Comparison of ENCODE assay signal across 1 cellular context in the genomic region with DNA sequence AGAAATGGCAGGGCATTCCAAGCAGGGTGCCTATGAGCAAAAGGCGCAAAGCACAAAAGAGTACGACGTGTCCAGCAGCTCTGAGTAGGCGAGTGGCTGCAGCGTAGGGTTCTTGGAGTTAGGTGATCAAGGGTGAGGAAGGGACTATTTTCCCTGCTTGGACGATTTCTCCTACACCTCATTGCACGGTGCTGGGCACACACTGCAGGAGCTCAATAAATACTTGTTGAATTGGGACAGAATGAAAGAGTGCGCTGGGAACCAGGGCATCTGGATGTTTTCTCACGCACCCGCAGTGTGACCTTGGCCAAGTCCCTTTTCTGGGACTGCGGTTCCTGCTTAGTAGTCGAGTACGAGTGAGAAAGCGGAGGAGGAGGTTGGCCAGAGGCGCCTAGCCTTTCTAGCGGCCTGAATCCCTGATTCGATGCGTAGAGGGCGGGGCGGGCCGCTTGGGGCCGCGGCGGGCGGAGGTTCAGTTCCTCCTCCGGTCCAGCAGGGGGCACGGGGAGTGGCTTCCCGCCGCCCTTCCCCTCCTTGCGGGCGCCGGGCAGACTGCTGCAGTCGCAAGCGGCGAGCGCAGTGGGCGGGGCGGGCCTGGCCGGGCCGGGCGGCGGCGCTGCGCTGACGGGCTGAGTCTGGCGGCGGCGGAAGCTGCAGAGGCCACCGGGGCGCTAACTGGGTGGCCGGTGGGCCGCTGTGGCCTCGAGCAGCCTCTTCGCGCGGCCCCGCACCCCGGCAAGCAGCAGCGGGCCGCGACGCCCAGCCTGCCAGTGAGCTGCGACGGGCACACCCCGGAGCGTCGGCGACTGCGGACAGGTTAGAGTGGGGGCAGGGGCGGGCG.
TF ChIP-seq lines count a peak whose summit lies in the region.

A gene (plus strand): TSS at position 560 of the 841 bp plus-strand sequence. CDS start 333 bp downstream, outside the sequence.

TF ChIP-seq in HEK293, 187 proteins besides CTCF, POLR2A, EP300 and RAD21 (continued from another document):
- 0 out of 2 replicates have a peak, but pooled peaks have one; percentile 25 for TF ChIP-seq ZNF677 (tag by site-specific recombination; IDR thresholded peaks at IDR 0.05)
- no peak for TF ChIP-seq ZNF473 (tag by site-specific recombination; IDR thresholded peaks at IDR 0.05)
- TF ChIP-seq, protein P1, sequence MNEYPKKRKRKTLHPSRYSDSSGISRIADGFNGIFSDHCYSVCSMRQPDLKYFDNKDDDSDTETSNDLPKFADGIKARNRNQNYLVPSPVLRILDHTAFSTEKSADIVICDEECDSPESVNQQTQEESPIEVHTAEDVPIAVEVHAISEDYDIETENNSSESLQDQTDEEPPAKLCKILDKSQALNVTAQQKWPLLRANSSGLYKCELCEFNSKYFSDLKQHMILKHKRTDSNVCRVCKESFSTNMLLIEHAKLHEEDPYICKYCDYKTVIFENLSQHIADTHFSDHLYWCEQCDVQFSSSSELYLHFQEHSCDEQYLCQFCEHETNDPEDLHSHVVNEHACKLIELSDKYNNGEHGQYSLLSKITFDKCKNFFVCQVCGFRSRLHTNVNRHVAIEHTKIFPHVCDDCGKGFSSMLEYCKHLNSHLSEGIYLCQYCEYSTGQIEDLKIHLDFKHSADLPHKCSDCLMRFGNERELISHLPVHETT (tag by site-specific recombination; IDR thresholded peaks at IDR 0.05): 0 out of 2 replicates have a peak, but pooled peaks have one; percentile 29
- TF ChIP-seq SCRT2 (tag by site-specific recombination; IDR thresholded peaks at IDR 0.05): peak; percentile 89
- TF ChIP-seq ZEB2 (tag by site-specific recombination; IDR thresholded peaks at IDR 0.05): no peak; the same call in 1 of the 2 replicates
- peak; percentile 98 for TF ChIP-seq ZBTB20 (tag by site-specific recombination; IDR thresholded peaks at IDR 0.05)
- peak; percentile 61 for TF ChIP-seq ZXDB (tag by site-specific recombination; IDR thresholded peaks at IDR 0.05)
- TF ChIP-seq ZBTB8A (tag by site-specific recombination; IDR thresholded peaks at IDR 0.05): peak; percentile 73
- TF ChIP-seq, protein P2, sequence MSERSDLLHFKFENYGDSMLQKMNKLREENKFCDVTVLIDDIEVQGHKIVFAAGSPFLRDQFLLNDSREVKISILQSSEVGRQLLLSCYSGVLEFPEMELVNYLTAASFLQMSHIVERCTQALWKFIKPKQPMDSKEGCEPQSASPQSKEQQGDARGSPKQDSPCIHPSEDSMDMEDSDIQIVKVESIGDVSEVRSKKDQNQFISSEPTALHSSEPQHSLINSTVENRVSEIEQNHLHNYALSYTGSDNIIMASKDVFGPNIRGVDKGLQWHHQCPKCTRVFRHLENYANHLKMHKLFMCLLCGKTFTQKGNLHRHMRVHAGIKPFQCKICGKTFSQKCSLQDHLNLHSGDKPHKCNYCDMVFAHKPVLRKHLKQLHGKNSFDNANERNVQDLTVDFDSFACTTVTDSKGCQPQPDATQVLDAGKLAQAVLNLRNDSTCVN (tag by site-specific recombination; optimal IDR thresholded peaks at IDR 0.05): peak; percentile 65
- no peak for TF ChIP-seq ZNF274 (IDR thresholded peaks at IDR 0.05; ENCODE audit: low read length)
- no peak for TF ChIP-seq ZNF274 (tag by site-specific recombination; IDR thresholded peaks at IDR 0.05; ENCODE audit: borderline replicate concordance)
- 0 out of 2 replicates have a peak, but pooled peaks have one; percentile 21 for TF ChIP-seq ZNF600 (tag by site-specific recombination; IDR thresholded peaks at IDR 0.05)
- TF ChIP-seq, protein P3, sequence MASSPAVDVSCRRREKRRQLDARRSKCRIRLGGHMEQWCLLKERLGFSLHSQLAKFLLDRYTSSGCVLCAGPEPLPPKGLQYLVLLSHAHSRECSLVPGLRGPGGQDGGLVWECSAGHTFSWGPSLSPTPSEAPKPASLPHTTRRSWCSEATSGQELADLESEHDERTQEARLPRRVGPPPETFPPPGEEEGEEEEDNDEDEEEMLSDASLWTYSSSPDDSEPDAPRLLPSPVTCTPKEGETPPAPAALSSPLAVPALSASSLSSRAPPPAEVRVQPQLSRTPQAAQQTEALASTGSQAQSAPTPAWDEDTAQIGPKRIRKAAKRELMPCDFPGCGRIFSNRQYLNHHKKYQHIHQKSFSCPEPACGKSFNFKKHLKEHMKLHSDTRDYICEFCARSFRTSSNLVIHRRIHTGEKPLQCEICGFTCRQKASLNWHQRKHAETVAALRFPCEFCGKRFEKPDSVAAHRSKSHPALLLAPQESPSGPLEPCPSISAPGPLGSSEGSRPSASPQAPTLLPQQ (tag by site-specific recombination; IDR thresholded peaks at IDR 0.05): peak; percentile 13; the same call in 1 of the 2 replicates
- TF ChIP-seq, protein P4, sequence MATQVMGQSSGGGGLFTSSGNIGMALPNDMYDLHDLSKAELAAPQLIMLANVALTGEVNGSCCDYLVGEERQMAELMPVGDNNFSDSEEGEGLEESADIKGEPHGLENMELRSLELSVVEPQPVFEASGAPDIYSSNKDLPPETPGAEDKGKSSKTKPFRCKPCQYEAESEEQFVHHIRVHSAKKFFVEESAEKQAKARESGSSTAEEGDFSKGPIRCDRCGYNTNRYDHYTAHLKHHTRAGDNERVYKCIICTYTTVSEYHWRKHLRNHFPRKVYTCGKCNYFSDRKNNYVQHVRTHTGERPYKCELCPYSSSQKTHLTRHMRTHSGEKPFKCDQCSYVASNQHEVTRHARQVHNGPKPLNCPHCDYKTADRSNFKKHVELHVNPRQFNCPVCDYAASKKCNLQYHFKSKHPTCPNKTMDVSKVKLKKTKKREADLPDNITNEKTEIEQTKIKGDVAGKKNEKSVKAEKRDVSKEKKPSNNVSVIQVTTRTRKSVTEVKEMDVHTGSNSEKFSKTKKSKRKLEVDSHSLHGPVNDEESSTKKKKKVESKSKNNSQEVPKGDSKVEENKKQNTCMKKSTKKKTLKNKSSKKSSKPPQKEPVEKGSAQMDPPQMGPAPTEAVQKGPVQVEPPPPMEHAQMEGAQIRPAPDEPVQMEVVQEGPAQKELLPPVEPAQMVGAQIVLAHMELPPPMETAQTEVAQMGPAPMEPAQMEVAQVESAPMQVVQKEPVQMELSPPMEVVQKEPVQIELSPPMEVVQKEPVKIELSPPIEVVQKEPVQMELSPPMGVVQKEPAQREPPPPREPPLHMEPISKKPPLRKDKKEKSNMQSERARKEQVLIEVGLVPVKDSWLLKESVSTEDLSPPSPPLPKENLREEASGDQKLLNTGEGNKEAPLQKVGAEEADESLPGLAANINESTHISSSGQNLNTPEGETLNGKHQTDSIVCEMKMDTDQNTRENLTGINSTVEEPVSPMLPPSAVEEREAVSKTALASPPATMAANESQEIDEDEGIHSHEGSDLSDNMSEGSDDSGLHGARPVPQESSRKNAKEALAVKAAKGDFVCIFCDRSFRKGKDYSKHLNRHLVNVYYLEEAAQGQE (tag by site-specific recombination; IDR thresholded peaks at IDR 0.05): peak; percentile 27; the same call in 1 of the 2 replicates
- TF ChIP-seq, protein P5, sequence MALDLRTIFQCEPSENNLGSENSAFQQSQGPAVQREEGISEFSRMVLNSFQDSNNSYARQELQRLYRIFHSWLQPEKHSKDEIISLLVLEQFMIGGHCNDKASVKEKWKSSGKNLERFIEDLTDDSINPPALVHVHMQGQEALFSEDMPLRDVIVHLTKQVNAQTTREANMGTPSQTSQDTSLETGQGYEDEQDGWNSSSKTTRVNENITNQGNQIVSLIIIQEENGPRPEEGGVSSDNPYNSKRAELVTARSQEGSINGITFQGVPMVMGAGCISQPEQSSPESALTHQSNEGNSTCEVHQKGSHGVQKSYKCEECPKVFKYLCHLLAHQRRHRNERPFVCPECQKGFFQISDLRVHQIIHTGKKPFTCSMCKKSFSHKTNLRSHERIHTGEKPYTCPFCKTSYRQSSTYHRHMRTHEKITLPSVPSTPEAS (tag by site-specific recombination; IDR thresholded peaks at IDR 0.05): 0 out of 2 replicates have a peak, but pooled peaks have one; percentile 22
- peak; percentile 21; the same call in 1 of the 2 replicates for TF ChIP-seq KLF10 (tag by site-specific recombination; IDR thresholded peaks at IDR 0.05)
- peak; percentile 17; the same call in 1 of the 2 replicates for TF ChIP-seq ZNF561 (tag by site-specific recombination; IDR thresholded peaks at IDR 0.05; ENCODE audit: borderline replicate concordance)
- TF ChIP-seq, protein P6, sequence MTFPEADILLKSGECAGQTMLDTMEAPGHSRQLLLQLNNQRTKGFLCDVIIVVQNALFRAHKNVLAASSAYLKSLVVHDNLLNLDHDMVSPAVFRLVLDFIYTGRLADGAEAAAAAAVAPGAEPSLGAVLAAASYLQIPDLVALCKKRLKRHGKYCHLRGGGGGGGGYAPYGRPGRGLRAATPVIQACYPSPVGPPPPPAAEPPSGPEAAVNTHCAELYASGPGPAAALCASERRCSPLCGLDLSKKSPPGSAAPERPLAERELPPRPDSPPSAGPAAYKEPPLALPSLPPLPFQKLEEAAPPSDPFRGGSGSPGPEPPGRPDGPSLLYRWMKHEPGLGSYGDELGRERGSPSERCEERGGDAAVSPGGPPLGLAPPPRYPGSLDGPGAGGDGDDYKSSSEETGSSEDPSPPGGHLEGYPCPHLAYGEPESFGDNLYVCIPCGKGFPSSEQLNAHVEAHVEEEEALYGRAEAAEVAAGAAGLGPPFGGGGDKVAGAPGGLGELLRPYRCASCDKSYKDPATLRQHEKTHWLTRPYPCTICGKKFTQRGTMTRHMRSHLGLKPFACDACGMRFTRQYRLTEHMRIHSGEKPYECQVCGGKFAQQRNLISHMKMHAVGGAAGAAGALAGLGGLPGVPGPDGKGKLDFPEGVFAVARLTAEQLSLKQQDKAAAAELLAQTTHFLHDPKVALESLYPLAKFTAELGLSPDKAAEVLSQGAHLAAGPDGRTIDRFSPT (tag by site-specific recombination; IDR thresholded peaks at IDR 0.05): 0 out of 2 replicates have a peak, but pooled peaks have one; percentile 14
- TF ChIP-seq KLF8 (tag by site-specific recombination; IDR thresholded peaks at IDR 0.05): peak; percentile 79
- TF ChIP-seq TRIM28 (IDR thresholded peaks at IDR 0.05; ENCODE audit: borderline replicate concordance, low read length): peak; percentile 97
- TF ChIP-seq ZNF223 (tag by site-specific recombination; IDR thresholded peaks at IDR 0.05): no peak
- peak; percentile 38; the same call in 1 of the 2 replicates for TF ChIP-seq ZNF664 (tag by site-specific recombination; IDR thresholded peaks at IDR 0.05)
- TF ChIP-seq ZFP3 (tag by site-specific recombination; IDR thresholded peaks at IDR 0.05; ENCODE audit: low read depth): peak; percentile 66
- peak; percentile 88 for TF ChIP-seq ZFP37 (tag by site-specific recombination; IDR thresholded peaks at IDR 0.05)
- TF ChIP-seq ZNF785 (tag by site-specific recombination; IDR thresholded peaks at IDR 0.05): no peak; the same call in 1 of the 2 replicates
- peak; percentile 77 for TF ChIP-seq SP2 (tag by site-specific recombination; IDR thresholded peaks at IDR 0.05)
- TF ChIP-seq, protein P7, sequence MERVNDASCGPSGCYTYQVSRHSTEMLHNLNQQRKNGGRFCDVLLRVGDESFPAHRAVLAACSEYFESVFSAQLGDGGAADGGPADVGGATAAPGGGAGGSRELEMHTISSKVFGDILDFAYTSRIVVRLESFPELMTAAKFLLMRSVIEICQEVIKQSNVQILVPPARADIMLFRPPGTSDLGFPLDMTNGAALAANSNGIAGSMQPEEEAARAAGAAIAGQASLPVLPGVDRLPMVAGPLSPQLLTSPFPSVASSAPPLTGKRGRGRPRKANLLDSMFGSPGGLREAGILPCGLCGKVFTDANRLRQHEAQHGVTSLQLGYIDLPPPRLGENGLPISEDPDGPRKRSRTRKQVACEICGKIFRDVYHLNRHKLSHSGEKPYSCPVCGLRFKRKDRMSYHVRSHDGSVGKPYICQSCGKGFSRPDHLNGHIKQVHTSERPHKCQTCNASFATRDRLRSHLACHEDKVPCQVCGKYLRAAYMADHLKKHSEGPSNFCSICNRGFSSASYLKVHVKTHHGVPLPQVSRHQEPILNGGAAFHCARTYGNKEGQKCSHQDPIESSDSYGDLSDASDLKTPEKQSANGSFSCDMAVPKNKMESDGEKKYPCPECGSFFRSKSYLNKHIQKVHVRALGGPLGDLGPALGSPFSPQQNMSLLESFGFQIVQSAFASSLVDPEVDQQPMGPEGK (tag by site-specific recombination; IDR thresholded peaks at IDR 0.05): peak; percentile 42; the same call in 1 of the 2 replicates
- peak; percentile 69 for TF ChIP-seq SP3 (tag by site-specific recombination; IDR thresholded peaks at IDR 0.05)
- TF ChIP-seq ZNF341 (tag by site-specific recombination; IDR thresholded peaks at IDR 0.05; ENCODE audit: low read depth): peak; percentile 42
- TF ChIP-seq ZNF560 (tag by site-specific recombination; IDR thresholded peaks at IDR 0.05; ENCODE audit: borderline replicate concordance): no peak
